In the genomic region with DNA sequence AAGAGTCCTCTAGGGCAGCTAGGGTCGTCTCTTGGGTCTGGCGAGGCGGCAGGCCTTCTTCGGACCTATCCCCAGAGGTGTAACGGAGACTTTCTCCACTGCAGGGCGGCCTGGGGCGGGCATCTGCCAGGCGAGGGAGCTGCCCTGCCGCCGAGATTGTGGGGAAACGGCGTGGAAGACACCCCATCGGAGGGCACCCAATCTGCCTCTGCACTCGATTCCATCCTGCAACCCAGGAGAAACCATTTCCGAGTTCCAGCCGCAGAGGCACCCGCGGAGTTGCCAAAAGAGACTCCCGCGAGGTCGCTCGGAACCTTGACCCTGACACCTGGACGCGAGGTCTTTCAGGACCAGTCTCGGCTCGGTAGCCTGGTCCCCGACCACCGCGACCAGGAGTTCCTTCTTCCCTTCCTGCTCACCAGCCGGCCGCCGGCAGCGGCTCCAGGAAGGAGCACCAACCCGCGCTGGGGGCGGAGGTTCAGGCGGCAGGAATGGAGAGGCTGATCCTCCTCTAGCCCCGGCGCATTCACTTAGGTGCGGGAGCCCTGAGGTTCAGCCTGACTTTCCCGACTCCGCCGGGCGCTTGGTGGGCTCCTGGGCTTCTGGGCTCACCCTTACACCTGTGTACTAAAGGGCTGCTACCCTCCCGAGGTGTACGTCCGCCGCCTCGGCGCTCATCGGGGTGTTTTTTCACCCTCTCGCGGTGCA, we compare ENCODE assay signal across 1 cellular context.
TF ChIP-seq lines count a peak whose summit lies in the region.

No MANE protein-coding gene starts in this region.

TF ChIP-seq in IMR-90, 13 proteins besides CTCF, POLR2A, EP300 and RAD21:
- TF ChIP-seq FOS (IDR thresholded peaks at IDR 0.05; ENCODE audit: low read depth, low read length) (no peak), RFX5 (IDR thresholded peaks at IDR 0.05; ENCODE audit: low read depth, low read length) (no peak), MXI1 (IDR thresholded peaks at IDR 0.05; ENCODE audit: borderline replicate concordance, low read depth, low read length) (no peak), BHLHE40 (IDR thresholded peaks at IDR 0.05; ENCODE audit: low read depth, low read length) (no peak), SMC3 (IDR thresholded peaks at IDR 0.05; ENCODE audit: low read depth, low read length) (no peak), CEBPB (IDR thresholded peaks at IDR 0.05; ENCODE audit: low read depth, low read length) (no peak), NFE2L2 (IDR thresholded peaks at IDR 0.05; ENCODE audit: low read depth, low read length) (no peak), CHD1 (IDR thresholded peaks at IDR 0.05; ENCODE audit: low read depth, low read length) (no peak), MAFK (IDR thresholded peaks at IDR 0.05; ENCODE audit: low read depth, low read length) (no peak), RCOR1 (IDR thresholded peaks at IDR 0.05; ENCODE audit: insufficient replicate concordance, low read length) (no peak), MAZ (IDR thresholded peaks at IDR 0.05; ENCODE audit: borderline replicate concordance, low read depth, low read length) (no peak)
- TF ChIP-seq, protein P1, sequence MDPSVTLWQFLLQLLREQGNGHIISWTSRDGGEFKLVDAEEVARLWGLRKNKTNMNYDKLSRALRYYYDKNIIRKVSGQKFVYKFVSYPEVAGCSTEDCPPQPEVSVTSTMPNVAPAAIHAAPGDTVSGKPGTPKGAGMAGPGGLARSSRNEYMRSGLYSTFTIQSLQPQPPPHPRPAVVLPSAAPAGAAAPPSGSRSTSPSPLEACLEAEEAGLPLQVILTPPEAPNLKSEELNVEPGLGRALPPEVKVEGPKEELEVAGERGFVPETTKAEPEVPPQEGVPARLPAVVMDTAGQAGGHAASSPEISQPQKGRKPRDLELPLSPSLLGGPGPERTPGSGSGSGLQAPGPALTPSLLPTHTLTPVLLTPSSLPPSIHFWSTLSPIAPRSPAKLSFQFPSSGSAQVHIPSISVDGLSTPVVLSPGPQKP (IDR thresholded peaks at IDR 0.05; ENCODE audit: borderline replicate concordance, low read depth, low read length), result no peak
- TF ChIP-seq, protein P2, sequence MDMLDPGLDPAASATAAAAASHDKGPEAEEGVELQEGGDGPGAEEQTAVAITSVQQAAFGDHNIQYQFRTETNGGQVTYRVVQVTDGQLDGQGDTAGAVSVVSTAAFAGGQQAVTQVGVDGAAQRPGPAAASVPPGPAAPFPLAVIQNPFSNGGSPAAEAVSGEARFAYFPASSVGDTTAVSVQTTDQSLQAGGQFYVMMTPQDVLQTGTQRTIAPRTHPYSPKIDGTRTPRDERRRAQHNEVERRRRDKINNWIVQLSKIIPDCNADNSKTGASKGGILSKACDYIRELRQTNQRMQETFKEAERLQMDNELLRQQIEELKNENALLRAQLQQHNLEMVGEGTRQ (IDR thresholded peaks at IDR 0.05; ENCODE audit: low read depth, low read length), result no peak
